In the genomic region with DNA sequence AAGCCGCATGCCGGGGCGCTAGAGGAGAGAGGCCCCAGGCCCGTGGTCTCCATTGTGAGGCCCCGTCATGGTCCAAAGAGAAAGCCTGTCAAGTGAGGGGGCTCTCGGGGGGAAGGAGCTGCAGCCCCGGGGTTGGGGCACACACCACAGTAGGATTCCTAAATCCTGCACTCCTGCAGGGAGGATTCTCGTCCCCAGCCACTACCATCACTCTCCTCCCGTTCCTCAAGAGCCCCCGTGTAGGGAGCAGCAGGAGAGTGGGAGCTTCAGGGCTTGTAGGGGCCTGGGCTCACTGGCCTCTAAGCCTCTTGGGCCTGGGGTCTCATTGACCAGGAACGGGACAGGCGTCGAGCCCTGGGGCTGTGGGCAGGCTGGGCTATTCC, we compare ENCODE assay signal across 8 cellular contexts. TPM values are rescaled to one million over a fixed set of nuclear protein-coding genes. Genes with fewer than 3 reads are reported as not detected.
DNase-seq lines count a peak whose midpoint lies in the region; ATAC-seq and TF ChIP-seq lines count a peak whose summit lies in the region.

No MANE protein-coding gene starts in this region.

- peak overlapping the region in 1 of 2 experiments; percentile 10 for H2BK12ac ChIP-seq in mesenchymal stem cell (ENCODE audit: low read length in 2 of 2)

- H3K9me3 ChIP-seq in mesenchymal stem cell (ENCODE audit: control insufficient read depth, low read length) = no peaks in the 10 kb centered on the region

- peaks cover 20 to 21% of the 10 kb centered on the region in 2 experiments for H3K36me3 ChIP-seq in mesenchymal stem cell (ENCODE audit: control insufficient read depth in 1 of 2, insufficient read depth in 2 of 2, low read depth in 1 of 2, low read length in 2 of 2)

- TF ChIP-seq CTCF in astrocyte of the spinal cord (IDR thresholded peaks at IDR 0.05; ENCODE audit: low read depth, low read length) (no peak), type B pancreatic cell (conservative IDR thresholded peaks at IDR 0.05) (no peak)

- H3K4ac ChIP-seq in mesenchymal stem cell (ENCODE audit: low read depth in 1 of 2, low read length in 2 of 2) = peak overlapping the region; percentile 24

- no peak overlapping the region for H3K23ac ChIP-seq in mesenchymal stem cell (ENCODE audit: low read length in 2 of 2)

- peak overlapping the region; percentile 61 for H3K4me3 ChIP-seq in astrocyte of the spinal cord (ENCODE audit: low read depth, low read length)
- peak overlapping the region in 1 of 2 experiments; percentile 85 for H3K4me3 ChIP-seq in mesenchymal stem cell (ENCODE audit: insufficient read depth in 1 of 2, low read depth in 1 of 2, low read length in 2 of 2)

- peak overlapping the region; percentile 28 for H4K91ac ChIP-seq in mesenchymal stem cell (ENCODE audit: low read length)

- in situ Hi-C loops in astrocyte of the spinal cord (cut with HindIII; ENCODE audit: low sequenced_read_pairs) = no loop called here

- peak overlapping the region in 1 of 2 experiments; percentile 89 for H3K18ac ChIP-seq in mesenchymal stem cell (ENCODE audit: low read depth in 1 of 2, low read length in 2 of 2)

- 44% methylated on average over 9 of the region's 13 CpGs for WGBS in mesenchymal stem cell

- peaks cover 18% of the 10 kb centered on the region for H3K4me1 Mint-ChIP-seq in activated T-cell treated with anti-CD3 and anti-CD28 coated beads, Interleukin-2, amount 50 U/mL, for 4 hours (ENCODE audit: low read depth)
- peaks cover 11% of the 10 kb centered on the region for H3K4me1 Mint-ChIP-seq in type B pancreatic cell (ENCODE audit: unreplicated experiment)

- no peak for ATAC-seq in activated T-cell treated with anti-CD3 and anti-CD28 coated beads, Interleukin-2, amount 50 U/mL, for 4 hours

- H3K27me3 Mint-ChIP-seq in activated T-cell treated with anti-CD3 and anti-CD28 coated beads, Interleukin-2, amount 50 U/mL, for 4 hours (ENCODE audit: low read depth) = no peaks in the 10 kb centered on the region
- H3K27me3 Mint-ChIP-seq in type B pancreatic cell = no peaks in the 10 kb centered on the region

- no peak overlapping the region for H2AFZ ChIP-seq in mesenchymal stem cell (ENCODE audit: low read depth, low read length)

- peak overlapping the region; percentile 2 for H3K4me2 ChIP-seq in mesenchymal stem cell (ENCODE audit: low read length, poor library complexity, severe bottlenecking)

- peaks cover 5% of the 10 kb centered on the region for H3K79me1 ChIP-seq in mesenchymal stem cell (replicated peaks; ENCODE audit: low read length, poor library complexity, severe bottlenecking)

- H3K4me1 ChIP-seq in mesenchymal stem cell (ENCODE audit: control insufficient read depth, insufficient read depth, low read depth, low read length) = peaks cover 23% of the 10 kb centered on the region

- H2BK120ac ChIP-seq in mesenchymal stem cell (ENCODE audit: low read depth, low read length) = peak overlapping the region; percentile 78

- H3K4me3 Mint-ChIP-seq in activated T-cell treated with anti-CD3 and anti-CD28 coated beads, Interleukin-2, amount 50 U/mL, for 4 hours = peak overlapping the region; percentile 82
- peak overlapping the region; percentile 86 for H3K4me3 Mint-ChIP-seq in type B pancreatic cell

- no peaks in the 10 kb centered on the region for H3K27me3 ChIP-seq in mesenchymal stem cell (ENCODE audit: control insufficient read depth in 1 of 2, insufficient read depth in 1 of 2, low read length in 2 of 2)

- no peak overlapping the region for H2AK5ac ChIP-seq in mesenchymal stem cell (ENCODE audit: low read length, severe bottlenecking)

- peak overlapping the region; percentile 98 for H4K8ac ChIP-seq in mesenchymal stem cell (ENCODE audit: low read length)

- no peak overlapping the region for H2BK5ac ChIP-seq in mesenchymal stem cell (ENCODE audit: low read depth, low read length, poor library complexity, severe bottlenecking)

- no peak overlapping the region for H3K14ac ChIP-seq in mesenchymal stem cell (ENCODE audit: low read length in 2 of 2)

- H3K9me3 Mint-ChIP-seq in activated T-cell treated with anti-CD3 and anti-CD28 coated beads, Interleukin-2, amount 50 U/mL, for 4 hours = no peaks in the 10 kb centered on the region
- H3K9me3 Mint-ChIP-seq in type B pancreatic cell = no peaks in the 10 kb centered on the region

- no peak for DNase-seq in activated T-cell treated with anti-CD3 and anti-CD28 coated beads, Interleukin-2, amount 50 U/mL, for 4 hours
- DNase-seq in activated T-cell treated with anti-CD3 and anti-CD28 coated beads for 4 hours (no peak), astrocyte of the spinal cord (ENCODE audit: low read depth, low spot score) (no peak), mesenchymal stem cell (no peak), type B pancreatic cell (ENCODE audit: extremely low spot score, unreplicated experiment) (no peak), EL (no peak), inferior parietal cortex (ENCODE audit: extremely low spot score) (no peak), NCI-H1694 treated with DMSO at 0.1 percent for 48 hours (lab: John Stamatoyannopoulos, UW) (no peak)

- H3K27ac ChIP-seq in mesenchymal stem cell (ENCODE audit: low read length, poor library complexity, severe bottlenecking) = no peak overlapping the region

- peaks cover 2% of the 10 kb centered on the region for H3K36me3 Mint-ChIP-seq in activated T-cell treated with anti-CD3 and anti-CD28 coated beads, Interleukin-2, amount 50 U/mL, for 4 hours (ENCODE audit: insufficient read depth)
- H3K36me3 Mint-ChIP-seq in type B pancreatic cell = no peaks in the 10 kb centered on the region

- peak overlapping the region; percentile 93 for H3K9ac ChIP-seq in mesenchymal stem cell (ENCODE audit: low read length)

- H3K27ac Mint-ChIP-seq in type B pancreatic cell = peak overlapping the region; percentile 59

- H2BK15ac ChIP-seq in mesenchymal stem cell (ENCODE audit: low read depth, poor library complexity, severe bottlenecking) = peak overlapping the region; percentile 23

RNA-seq across cellular contexts. Expression of a gene that starts 0.8 kb away (rescaled TPM):
- under 1 TPM; 0.35 to 0.63 (median 0.46) TPM for total RNA-seq in activated T-cell treated with anti-CD3 and anti-CD28 coated beads, Interleukin-2, amount 50 U/mL, for 4 hours
- polyA plus RNA-seq in mesenchymal stem cell (2013, experiment 1 of 2) = 2.3 TPM
- polyA plus RNA-seq in mesenchymal stem cell (2013, experiment 2 of 2) = 1.8 TPM
- total RNA-seq in type B pancreatic cell (ENCODE audit: low replicate concordance) = 1.5 and 2.8 TPM in 2 replicates

RNA-seq across cellular contexts. Expression of a gene that starts 0.9 kb away (rescaled TPM):
- total RNA-seq in activated T-cell treated with anti-CD3 and anti-CD28 coated beads, Interleukin-2, amount 50 U/mL, for 4 hours = 10 to 100 TPM; 13.9 to 16.7 (median 14.1) TPM
- 7.9 TPM for polyA plus RNA-seq in mesenchymal stem cell (2013, experiment 1 of 2)
- polyA plus RNA-seq in mesenchymal stem cell (2013, experiment 2 of 2) = 9.0 TPM
- 12.2 and 18.8 TPM in 2 replicates for total RNA-seq in type B pancreatic cell (ENCODE audit: low replicate concordance)

RNA-seq across cellular contexts. Expression of a gene that starts 6.7 kb away (rescaled TPM):
- total RNA-seq in activated T-cell treated with anti-CD3 and anti-CD28 coated beads, Interleukin-2, amount 50 U/mL, for 4 hours = 10 to 100 TPM; 12.0 to 12.5 (median 12.5) TPM
- polyA plus RNA-seq in mesenchymal stem cell (2013, experiment 1 of 2) = 0.28 TPM
- 0.32 TPM for polyA plus RNA-seq in mesenchymal stem cell (2013, experiment 2 of 2)
- total RNA-seq in type B pancreatic cell (ENCODE audit: low replicate concordance) = 4.7 and 6.5 TPM in 2 replicates

RNA-seq across cellular contexts. Expression of a gene that starts 7.4 kb away (rescaled TPM):
- 10 to 100 TPM; 87.5 to 89.7 (median 89.4) TPM for total RNA-seq in activated T-cell treated with anti-CD3 and anti-CD28 coated beads, Interleukin-2, amount 50 U/mL, for 4 hours
- 13.6 TPM for polyA plus RNA-seq in mesenchymal stem cell (2013, experiment 1 of 2)
- polyA plus RNA-seq in mesenchymal stem cell (2013, experiment 2 of 2) = 13.9 TPM
- total RNA-seq in type B pancreatic cell (ENCODE audit: low replicate concordance) = 19.9 and 31.6 TPM in 2 replicates

RNA-seq across cellular contexts. Expression of a gene that starts 22.5 kb away (rescaled TPM):
- total RNA-seq in activated T-cell treated with anti-CD3 and anti-CD28 coated beads, Interleukin-2, amount 50 U/mL, for 4 hours = 100 to 1,000 TPM; 204 to 221 (median 207) TPM
- polyA plus RNA-seq in mesenchymal stem cell (2013, experiment 1 of 2) = 0.48 TPM
- polyA plus RNA-seq in mesenchymal stem cell (2013, experiment 2 of 2) = 0.48 TPM
- 2.8 and 3.4 TPM in 2 replicates for total RNA-seq in type B pancreatic cell (ENCODE audit: low replicate concordance)
